4 cellular contexts compared by ENCODE assay signal in the genomic region with DNA sequence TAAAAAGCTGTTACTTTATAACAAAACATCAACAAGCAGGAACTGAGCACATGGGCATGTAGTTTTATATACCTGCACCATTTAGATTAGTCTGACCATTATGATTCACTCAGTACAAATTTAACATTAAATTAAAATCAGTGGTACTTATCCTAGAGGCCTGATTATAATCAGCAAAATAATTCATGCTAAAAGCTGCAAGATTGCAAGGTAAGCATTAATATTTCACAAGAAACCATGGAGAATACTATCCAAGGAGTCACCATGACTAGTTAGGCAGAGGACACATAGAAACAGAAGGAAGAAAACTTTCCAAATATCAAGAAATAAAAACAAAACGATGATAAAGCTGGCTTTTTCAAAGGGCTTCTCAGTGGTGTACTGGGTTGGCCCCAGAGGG.
A peak's percentile ranks its signal among the peaks of the same experiment; 100 is the strongest.
TF ChIP-seq lines count a peak whose summit lies in the region.

No MANE protein-coding gene starts in this region.

TF ChIP-seq in A549, 52 proteins besides CTCF, POLR2A, EP300 and RAD21:
- peak; percentile 79 for TF ChIP-seq MAFK (IDR thresholded peaks at IDR 0.05; ENCODE audit: partially characterized antibody)

TF ChIP-seq in IMR-90, 13 proteins besides CTCF, POLR2A, EP300 and RAD21:
- TF ChIP-seq MAFK (IDR thresholded peaks at IDR 0.05; ENCODE audit: low read depth, low read length), result peak; percentile 66

TF ChIP-seq in K562, 482 proteins besides CTCF, POLR2A, EP300 and RAD21:
- TF ChIP-seq MAFK (IDR thresholded peaks at IDR 0.05; ENCODE audit: low read length) (peak; percentile 32; the same call in 1 of the 2 replicates), ZNF316 (IDR thresholded peaks at IDR 0.05) (peak; percentile 33; the same call in 1 of the 2 replicates), MAFG (tag; conservative IDR thresholded peaks at IDR 0.05) (0 out of 2 replicates have a peak, but pooled peaks have one; percentile 15)

TF ChIP-seq in HepG2, 621 proteins besides CTCF, POLR2A, EP300 and RAD21:
- TF ChIP-seq MAFF (IDR thresholded peaks at IDR 0.05; ENCODE audit: low read depth, low read length), result peak; percentile 57
- peak; percentile 31 to 78; a peak in 3 of 4 replicates for TF ChIP-seq MAFK (conservative IDR thresholded peaks at IDR 0.05 in 1 of 2, IDR thresholded peaks at IDR 0.05 in 1 of 2; ENCODE audit: low read length in 2 of 2)
